8 cellular contexts compared by ENCODE assay signal in genomic region chr18:62525611-62526010, GRCh38. TPM values are rescaled to one million over a fixed set of nuclear protein-coding genes. Genes with fewer than 3 reads are reported as not detected.
DNase-seq lines count a peak whose midpoint lies in the region; ATAC-seq and TF ChIP-seq lines count a peak whose summit lies in the region.

No MANE protein-coding gene starts in this region.

- no peaks in the 10 kb centered on the region for H3K9me3 ChIP-seq in esophagus muscularis mucosa

- H3K4me1 ChIP-seq in esophagus muscularis mucosa = peaks cover 32 to 65% (median 56%) of the 10 kb centered on the region in 4 donors

- TF ChIP-seq POLR2A in esophagus muscularis mucosa (IDR thresholded peaks at IDR 0.05; ENCODE audit: low read depth) = no peak

- peak overlapping the region; percentile 64 for H3K4me3 ChIP-seq in GM12865 (ENCODE audit: low read depth, low read length)
- H3K4me3 ChIP-seq in esophagus muscularis mucosa = peak overlapping the region; percentile 91 to 96 (median 94)

- H3K36me3 ChIP-seq in esophagus muscularis mucosa = no peaks in the 10 kb centered on the region

- no peak for TF ChIP-seq CTCF in GM12865 (IDR thresholded peaks at IDR 0.05; ENCODE audit: insufficient read depth, low read depth, low read length, missing control alignments)
- TF ChIP-seq CTCF in esophagus muscularis mucosa (IDR thresholded peaks at IDR 0.05) = no peak

- peak overlapping the region; percentile 95 to 99 (median 98) for H3K27ac ChIP-seq in esophagus muscularis mucosa (replicated peaks in 1 of 4)

- no peak for ATAC-seq in GM19397 (IDR thresholded peaks at IDR 0.05; ENCODE audit: unreplicated experiment)

- DNase-seq in GM12865 (ENCODE audit: low read depth) (peak; percentile 32), OCI-M1 (lab: John Stamatoyannopoulos, UW) (peak; percentile 56), esophagus muscularis mucosa (ENCODE audit: extremely low spot score) (no peak), retina (peak; percentile 24), AG20443 (ENCODE audit: low spot score) (no peak), cerebellum (ENCODE audit: low spot score) (no peak), occipital lobe (lab: John Stamatoyannopoulos, UW) (no peak)

- WGBS in esophagus muscularis mucosa = 73% methylated on average over 9 of the region's 9 CpGs

- H3K27me3 ChIP-seq in esophagus muscularis mucosa = no peaks in the 10 kb centered on the region

- no peak for TF ChIP-seq EP300 in esophagus muscularis mucosa (IDR thresholded peaks at IDR 0.05)

- intact Hi-C loops in esophagus muscularis mucosa (cut with DNase I) = loop anchor here (5.0 to 10.0 kb wide), 3 partner anchors 57 to 1449 kb away; partner anchors contain the start of genes PHLPP1 and SERPINB8

RNA-seq across cellular contexts. Expression of gene ZCCHC2, which starts 2.8 kb away (rescaled TPM):
- total RNA-seq in esophagus muscularis mucosa = 10 to 100 TPM; 18.9 to 26.1 (median 23.8) TPM
- total RNA-seq in cerebellum = 15.2 TPM
- 13.1 TPM for total RNA-seq in occipital lobe

Comparison
In these comparisons a context has a peak if more than half of its experiments do, and no peak if none do; other contexts are left out.
1. DNase-seq: peak in GM12865 (single experiment), OCI-M1 (single experiment) and retina (single experiment); none in esophagus muscularis mucosa (single experiment), AG20443 (single experiment), cerebellum (single experiment) and occipital lobe (single experiment).